13 cellular contexts compared by ENCODE assay signal in genomic region chr12:2101359-2101758, GRCh38.
"Had no signal": no experiment of that assay in that cellular context is flagged by ENCODE, and none has a peak within 500 bp of the region (broad histone marks: within the 10 kb centered on the region; RNA-seq: fewer than 3 reads in every experiment).

No MANE protein-coding gene starts in this region.

- H3K36me3 ChIP-seq: pancreas, WERI-Rb-1 had no signal

- H3K27ac ChIP-seq: epithelial cell of prostate, pancreas, WERI-Rb-1 had no signal

- H3K9me3 ChIP-seq: pancreas had no signal

- DNase-seq: activated CD4-positive, alpha-beta memory T cell treated with anti-CD3 and anti-CD28 coated beads for 36 hours; activated effector memory CD4-positive, alpha-beta T cell treated with Interleukin-2 at 50 U/mL for 16 hours; activated naive CD4-positive, alpha-beta T cell treated with anti-CD3 and anti-CD28 coated beads, Interleukin-2, amount 50 U/mL, for 16 hours; activated T-cell treated with anti-CD3 and anti-CD28 coated beads, Interleukin-2, amount 50 U/mL, for 4 hours; effector memory CD4-positive, alpha-beta T cell; naive B cell; pancreas; stimulated activated CD4-positive, alpha-beta T cell treated with anti-CD3 and anti-CD28 coated beads, Interleukin-2, amount 100 ng/mL, for 48 hours; stimulated activated naive CD4-positive, alpha-beta T cell; substantia nigra; WERI-Rb-1 had no signal

- H3K4me1 ChIP-seq: pancreas had no signal

- H3K27me3 ChIP-seq: pancreas had no signal

- H3K4me3 ChIP-seq: pancreas had no signal

- ATAC-seq: activated T-cell treated with anti-CD3 and anti-CD28 coated beads, Interleukin-2, amount 50 U/mL, for 4 hours; left colon; pancreas had no signal
